Comparison of ENCODE assay signal across 17 cellular contexts in genomic region chr22:19652316-19652715, GRCh38.
"Had no signal": no experiment of that assay in that cellular context is flagged by ENCODE, and none has a peak within 500 bp of the region (broad histone marks: within the 10 kb centered on the region; RNA-seq: fewer than 3 reads in every experiment).

No MANE protein-coding gene starts in this region.

- H3K36me3 ChIP-seq: esophagus muscularis mucosa, gastroesophageal sphincter, heart right ventricle, left lung, lower lobe of right lung had no signal

- H3K27me3 ChIP-seq: gastroesophageal sphincter had no signal

- ATAC-seq: foreskin keratinocyte, gastroesophageal sphincter, heart right ventricle, left cardiac atrium, left lung, left ventricle myocardium superior, lower lobe of right lung had no signal

- H3K4me1 ChIP-seq: esophagus muscularis mucosa, foreskin keratinocyte, gastroesophageal sphincter, heart right ventricle, left lung, lower lobe of right lung had no signal

- H3K27ac ChIP-seq: coronary artery, dorsolateral prefrontal cortex, esophagus muscularis mucosa, foreskin keratinocyte, gastroesophageal sphincter, heart right ventricle, left lung, lower lobe of right lung had no signal

- H3K4me3 ChIP-seq: coronary artery, dorsolateral prefrontal cortex, esophagus muscularis mucosa, gastroesophageal sphincter, heart right ventricle, left lung, lower lobe of right lung had no signal

- DNase-seq: dermis blood vessel endothelial cell; dorsolateral prefrontal cortex; effector CD4-positive, alpha-beta T cell; effector memory CD4-positive, alpha-beta T cell; foreskin keratinocyte; glutamatergic neuron; heart right ventricle; hippocampal formation; left cardiac atrium; left lung; left ventricle myocardium superior; lower lobe of right lung; mesenchymal stem cell; midbrain had no signal
